16 cellular contexts compared by ENCODE assay signal in genomic region chr7:142585425-142585824, GRCh38.
A peak's percentile ranks its signal among the peaks of the same experiment; 100 is the strongest.
DNase-seq lines count a peak whose midpoint lies in the region; ATAC-seq, FAIRE-seq and TF ChIP-seq lines count a peak whose summit lies in the region.
"Had no signal": no experiment of that assay in that cellular context is flagged by ENCODE, and none has a peak within 500 bp of the region (broad histone marks: within the 10 kb centered on the region; RNA-seq: fewer than 3 reads in every experiment).

No MANE protein-coding gene starts in this region.

- TF ChIP-seq EP300 in H1 (IDR thresholded peaks at IDR 0.05; ENCODE audit: borderline replicate concordance in 1 of 2, low read depth in 2 of 2, low read length in 2 of 2), result no peak

- H3K36me3 ChIP-seq in OCI-LY3 (replicated peaks; ENCODE audit: low read depth, low read length) (no peaks in the 10 kb centered on the region), H1 (ENCODE audit: control insufficient read depth in 2 of 4, insufficient read depth in 4 of 4, low read length in 3 of 4) (no peaks in the 10 kb centered on the region)
- H3K36me3 ChIP-seq in effector memory CD4-positive, alpha-beta T cell (ENCODE audit: control insufficient read depth, insufficient read depth, low read length), result no peaks in the 10 kb centered on the region
- H3K36me3 ChIP-seq: heart left ventricle, SJCRH30, thoracic aorta had no signal

- peak; percentile 40 to 57; a peak in 3 of 4 replicates for TF ChIP-seq RAD21 in H1 (IDR thresholded peaks at IDR 0.05 in 1 of 2, conservative IDR thresholded peaks at IDR 0.05 in 1 of 2; ENCODE audit: low read depth in 2 of 2, low read length in 2 of 2)

- ATAC-seq in GM21381 (IDR thresholded peaks at IDR 0.05; ENCODE audit: unreplicated experiment) (no peak), HG02610 (IDR thresholded peaks at IDR 0.05; ENCODE audit: unreplicated experiment) (no peak)
- ATAC-seq: heart left ventricle had no signal

- no peak overlapping the region for H2AFZ ChIP-seq in OCI-LY3 (ENCODE audit: low read depth, low read length)
- H2AFZ ChIP-seq in H1 (ENCODE audit: low read length), result no peak overlapping the region

- TF ChIP-seq CTCF in GM12864 (IDR thresholded peaks at IDR 0.05; ENCODE audit: low read depth, low read length, missing control alignments) (peak; percentile 31), OCI-LY3 (IDR thresholded peaks at IDR 0.05; ENCODE audit: low read depth, low read length) (peak; percentile 63), H1 (IDR thresholded peaks at IDR 0.05; ENCODE audit: control extremely low read depth in 1 of 3, insufficient read depth in 1 of 3, low read depth in 1 of 3, low read length in 3 of 3) (peak in 2 of 3 experiments; percentile 10 to 36; a peak in 3 of 4 replicates)

- H3K27me3 ChIP-seq in OCI-LY3 (ENCODE audit: low read depth, low read length) (no peaks in the 10 kb centered on the region), H1 (replicated peaks in 1 of 4; ENCODE audit: control insufficient read depth in 3 of 4, extremely low read depth in 1 of 4, insufficient read depth in 3 of 4, low read length in 3 of 4) (no peaks in the 10 kb centered on the region)
- H3K27me3 ChIP-seq in effector memory CD4-positive, alpha-beta T cell (replicated peaks; ENCODE audit: control insufficient read depth, insufficient read depth, low read length, poor library complexity, severe bottlenecking), result no peaks in the 10 kb centered on the region
- H3K27me3 ChIP-seq: heart left ventricle had no signal

- intact Hi-C loops in posterior cingulate gyrus (cut with DNase I), result no loop called here

- no peak overlapping the region for H2BK20ac ChIP-seq in H1 (ENCODE audit: low read length)

- H2BK5ac ChIP-seq in H1 (ENCODE audit: low read depth, low read length), result no peak overlapping the region

- H2AK5ac ChIP-seq in H1 (ENCODE audit: low read depth, low read length), result no peak overlapping the region

- H3K27ac ChIP-seq in OCI-LY3 (ENCODE audit: low read length) (no peak overlapping the region), H1 (ENCODE audit: low read depth, low read length) (no peak overlapping the region)
- no peak overlapping the region for H3K27ac ChIP-seq in effector memory CD4-positive, alpha-beta T cell (ENCODE audit: insufficient read depth, low read length, poor library complexity, severe bottlenecking)
- H3K27ac ChIP-seq: heart left ventricle, SJCRH30, thoracic aorta had no signal

- H4K20me1 ChIP-seq in OCI-LY3 (ENCODE audit: insufficient read depth, low read length) (no peaks in the 10 kb centered on the region), H1 (replicated peaks in 1 of 2; ENCODE audit: control insufficient read depth in 1 of 2, insufficient read depth in 2 of 2, low read length in 2 of 2) (no peaks in the 10 kb centered on the region)

- in situ Hi-C loops in ACHN (cut with HindIII; ENCODE audit: low pct_ligation_motif_present, low pct_unique_long_range_greater_than_20kb, low sequenced_read_pairs), result no loop called here

- H3K23me2 ChIP-seq in H1 (ENCODE audit: low read depth, low read length), result no peaks in the 10 kb centered on the region

- 44% methylated on average over 2 of the region's 2 CpGs; no CpG with 5 or more reads in 1 of the 2 experiments for WGBS in H1 (ENCODE audit: extremely low coverage in 1 of 2, insufficient coverage in 1 of 2, insufficient read length in 1 of 2, insufficient replicate concordance in 2 of 2, low coverage in 1 of 2, low lambda C conversion rate in 2 of 2, missing lambda C conversion rate in 1 of 2), 2 experiments

- no peak overlapping the region for H2BK12ac ChIP-seq in H1 (ENCODE audit: low read depth, low read length)

- H3K9ac ChIP-seq in OCI-LY3 (ENCODE audit: low read length) (no peak overlapping the region), H1 (replicated peaks in 1 of 4; ENCODE audit: extremely low read depth in 1 of 4, low read depth in 3 of 4, low read length in 3 of 4) (no peak overlapping the region)

- H3K23ac ChIP-seq in H1 (ENCODE audit: insufficient read length), result no peak overlapping the region

- H3K4me2 ChIP-seq in OCI-LY3 (ENCODE audit: low read length) (no peak overlapping the region), H1 (ENCODE audit: insufficient read depth in 1 of 2, low read depth in 2 of 2, low read length in 2 of 2) (no peak overlapping the region)

- H3K4me1 ChIP-seq in OCI-LY3 (ENCODE audit: low read length) (peaks cover 32% of the 10 kb centered on the region), H1 (replicated peaks in 1 of 4; ENCODE audit: control insufficient read depth in 3 of 4, insufficient read depth in 4 of 4, low read length in 3 of 4) (peaks cover 0 to 5% (median 3%) of the 10 kb centered on the region in 4 experiments; a peak in 3 of 7 replicates)
- H3K4me1 ChIP-seq in effector memory CD4-positive, alpha-beta T cell (ENCODE audit: control insufficient read depth, insufficient read depth, low read length, poor library complexity, severe bottlenecking), result peaks cover 10% of the 10 kb centered on the region
- H3K4me1 ChIP-seq: SJCRH30 had no signal

- H3K4ac ChIP-seq in H1 (replicated peaks; ENCODE audit: insufficient read length, low read depth, low read length), result no peak overlapping the region

- H3K18ac ChIP-seq in H1 (ENCODE audit: extremely low read depth, low read length), result no peak overlapping the region

- FAIRE-seq in H1 (lab: Jason Lieb, UNC), result no peak
- FAIRE-seq: endothelial cell of umbilical vein, H54 had no signal

- H3K9me3 ChIP-seq in OCI-LY3 (ENCODE audit: insufficient read depth, low read length) (no peaks in the 10 kb centered on the region), H1 (ENCODE audit: insufficient read depth in 2 of 2, low read depth in 1 of 2, low read length in 1 of 2) (no peaks in the 10 kb centered on the region)
- H3K9me3 ChIP-seq in effector memory CD4-positive, alpha-beta T cell (ENCODE audit: control insufficient read depth, low read length), result no peaks in the 10 kb centered on the region
- H3K9me3 ChIP-seq: heart left ventricle, SJCRH30, thoracic aorta had no signal

- DNase-seq in ACHN, result peak; percentile 44
- DNase-seq in GM12864 (ENCODE audit: low read depth), result no peak
- no peak for DNase-seq in H1 (ENCODE audit: low read depth in 1 of 2, low spot score in 2 of 2)
- DNase-seq in posterior cingulate gyrus, result no peak
- DNase-seq in effector memory CD4-positive, alpha-beta T cell, result no peak
- DNase-seq: activated naive CD8-positive, alpha-beta T cell treated with anti-CD3 and anti-CD28 coated beads, Interleukin-2, amount 10 ng/mL, durations not matched to agents 7 days and 5 days; heart left ventricle; NCI-H1694; retina; SJCRH30 had no signal

- no peak overlapping the region for H2BK15ac ChIP-seq in H1 (ENCODE audit: low read length)

- H4K5ac ChIP-seq in H1 (ENCODE audit: insufficient read length, low read depth, low read length), result no peak overlapping the region

- TF ChIP-seq POLR2A in H1 (IDR thresholded peaks at IDR 0.05; ENCODE audit: control extremely low read depth in 1 of 2, low read depth in 2 of 2, low read length in 2 of 2), result no peak

- no peak overlapping the region for H3K4me3 ChIP-seq in GM12864 (ENCODE audit: low read depth, low read length)
- no peak overlapping the region for H3K4me3 ChIP-seq in OCI-LY3 (ENCODE audit: low read length)
- no peak overlapping the region for H3K4me3 ChIP-seq in H1 (ENCODE audit: extremely low read depth in 1 of 4, insufficient read depth in 2 of 4, low read depth in 3 of 4, low read length in 4 of 4)
- no peak overlapping the region for H3K4me3 ChIP-seq in effector memory CD4-positive, alpha-beta T cell (ENCODE audit: insufficient read depth, low read depth, low read length, poor library complexity, severe bottlenecking)
- H3K4me3 ChIP-seq: heart left ventricle, SJCRH30, thoracic aorta had no signal

- H2BK120ac ChIP-seq in H1 (replicated peaks; ENCODE audit: low read depth, low read length), result no peak overlapping the region

- POLR2A ChIA-PET in H1 (lab: Charles Lee; ENCODE audit: partially characterized antibody), result no interaction called here

- H3K79me2 ChIP-seq in OCI-LY3 (ENCODE audit: low read length) (no peaks in the 10 kb centered on the region), H1 (ENCODE audit: control insufficient read depth in 1 of 2, insufficient read depth in 2 of 2, low read length in 2 of 2) (no peaks in the 10 kb centered on the region)

- no peak overlapping the region for H3K56ac ChIP-seq in H1 (replicated peaks; ENCODE audit: insufficient read length, low read depth, low read length)

- no peak overlapping the region for H4K8ac ChIP-seq in H1 (ENCODE audit: extremely low read depth, insufficient read depth, low read length)

- no peak overlapping the region for H4K91ac ChIP-seq in H1 (replicated peaks; ENCODE audit: insufficient read length, low read length)

- no peaks in the 10 kb centered on the region for H3K79me1 ChIP-seq in H1 (ENCODE audit: low read depth, low read length)

- CTCF ChIA-PET in H1 (lab: Charles Lee; ENCODE audit: partially characterized antibody), result interaction anchor here (0.6 to 6.2 kb wide), 35 partner anchors 9 to 265 kb away, joined by 3 to 54 read pairs (median 4); no protein-coding TSS in a partner anchor

- no peak overlapping the region for H3K14ac ChIP-seq in H1 (ENCODE audit: insufficient read length)

TF ChIP-seq in H1, 55 proteins besides CTCF, POLR2A, EP300 and RAD21 (continues in another document):
- TF ChIP-seq GTF2F1 (IDR thresholded peaks at IDR 0.05; ENCODE audit: borderline replicate concordance, low read depth, low read length) (no peak), FOSL1 (IDR thresholded peaks at IDR 0.05; ENCODE audit: insufficient read depth, low read depth, low read length) (no peak), BACH1 (IDR thresholded peaks at IDR 0.05; ENCODE audit: low read length) (no peak), RXRA (IDR thresholded peaks at IDR 0.05; ENCODE audit: insufficient read depth, low read depth, low read length) (no peak)
